In the genomic region with DNA sequence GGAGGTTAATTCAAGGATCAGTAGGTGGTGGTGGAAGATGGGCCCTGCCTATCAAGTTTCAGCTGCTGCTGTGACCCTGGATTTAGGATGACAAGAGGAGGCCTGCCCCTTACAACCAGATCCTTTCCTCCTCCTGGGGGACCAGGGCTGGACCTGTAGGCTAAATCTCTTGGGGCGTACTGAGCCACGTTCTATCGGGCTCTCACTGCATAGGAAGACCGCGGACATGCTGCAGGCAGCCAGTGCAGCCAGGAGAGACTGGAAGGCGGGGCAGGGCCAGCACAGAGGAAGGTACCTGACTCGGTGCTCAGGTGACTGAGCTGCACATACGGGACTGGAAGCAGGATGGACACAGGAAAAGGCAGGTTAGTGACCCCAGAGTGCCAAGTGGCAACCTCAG, we compare ENCODE assay signal across 24 cellular contexts. TPM values are rescaled to one million over a fixed set of nuclear protein-coding genes. Genes with fewer than 3 reads are reported as not detected.
DNase-seq lines count a peak whose midpoint lies in the region; ATAC-seq and TF ChIP-seq lines count a peak whose summit lies in the region.
"Had no signal": no experiment of that assay in that cellular context is flagged by ENCODE, and none has a peak within 500 bp of the region (broad histone marks: within the 10 kb centered on the region; RNA-seq: fewer than 3 reads in every experiment).

No MANE protein-coding gene starts in this region.

- no peaks in the 10 kb centered on the region for H3K79me2 ChIP-seq in H9 (ENCODE audit: insufficient read depth, low read length)

- peak overlapping the region; percentile 41 for H3K27ac Mint-ChIP-seq in activated CD4-positive, alpha-beta T cell treated with anti-CD3 and anti-CD28 coated beads, Interleukin-2, amount 10 ng/mL, durations not matched to agents 7 days and 5 days
- peak overlapping the region in 2 of 3 experiments; percentile 18 to 34; a peak in 1 of 7 replicates for H3K27ac Mint-ChIP-seq in H9
- peak overlapping the region in 1 of 7 donors; percentile 7 for H3K27ac Mint-ChIP-seq in CD14-positive monocyte
- H3K27ac Mint-ChIP-seq: B cell; CD4-positive, alpha-beta T cell; GM23338; HFFc6 had no signal

- H3K4me1 Mint-ChIP-seq in activated CD4-positive, alpha-beta T cell treated with anti-CD3 and anti-CD28 coated beads, Interleukin-2, amount 10 ng/mL, durations not matched to agents 7 days and 5 days: peaks cover 30% of the 10 kb centered on the region
- no peaks in the 10 kb centered on the region for H3K4me1 Mint-ChIP-seq in H9
- peaks cover 8% of the 10 kb centered on the region for H3K4me1 Mint-ChIP-seq in CD14-positive monocyte
- H3K4me1 Mint-ChIP-seq: B cell, GM23338 had no signal

- H3K9me3 ChIP-seq in H9 (ENCODE audit: control insufficient read depth, low read depth, low read length): no peaks in the 10 kb centered on the region
- H3K9me3 ChIP-seq: BLaER1, HAP-1 had no signal

- H2AFZ ChIP-seq in H9 (ENCODE audit: low read length): no peak overlapping the region
- H2AFZ ChIP-seq: GM23338 had no signal

- no peak for ATAC-seq in GM21576 (IDR thresholded peaks at IDR 0.05; ENCODE audit: unreplicated experiment)
- ATAC-seq: GM12878, GM23338 had no signal

- CTCF ChIA-PET in activated CD4-positive, alpha-beta T cell treated with anti-CD3 and anti-CD28 coated beads, Interleukin-2, amount 10 ng/mL, durations not matched to agents 7 days and 5 days (lab: Charles Lee): interaction anchor here (0.5 to 3.0 kb wide), 5 partner anchors 9 to 54 kb away, joined by 3 to 7 read pairs (median 4); a partner anchor contains a TSS

- no peak overlapping the region for H2BK15ac ChIP-seq in H9 (ENCODE audit: low read depth, low read length)

- no peak overlapping the region for H3K4ac ChIP-seq in H9 (ENCODE audit: low read depth, low read length)

- H4K5ac ChIP-seq in H9 (ENCODE audit: insufficient read length, low read depth, low read length): no peak overlapping the region

- H3K23me2 ChIP-seq in H9 (ENCODE audit: insufficient read length, low read depth, low read length, poor library complexity, severe bottlenecking): no peaks in the 10 kb centered on the region

- TF ChIP-seq CTCF in H9 (conservative IDR thresholded peaks at IDR 0.05): no peak
- no peak for TF ChIP-seq CTCF in CD14-positive monocyte (IDR thresholded peaks at IDR 0.05)

- no peak overlapping the region for H4K91ac ChIP-seq in H9 (ENCODE audit: insufficient read length, low read depth, low read length)

- H3K4me1 ChIP-seq in H9 (ENCODE audit: insufficient read depth, low read length): no peaks in the 10 kb centered on the region
- H3K4me1 ChIP-seq: HAP-1 had no signal

- no peak for DNase-seq in activated CD4-positive, alpha-beta T cell treated with anti-CD3 and anti-CD28 coated beads, Interleukin-2, amount 10 ng/mL, durations not matched to agents 7 days and 5 days
- no peak for DNase-seq in activated CD4-positive, alpha-beta T cell treated with anti-CD3 and anti-CD28 coated beads for 1 hour
- DNase-seq in H9 (no peak), mesenteric fat pad (ENCODE audit: low spot score) (peak; percentile 72), posterior vena cava (ENCODE audit: low spot score) (peak; percentile 37), CD14-positive monocyte (ENCODE audit: low spot score) (no peak), kidney tubule cell (ENCODE audit: low spot score) (no peak)
- DNase-seq: CD4-positive, alpha-beta T cell; CD8-positive, alpha-beta memory T cell; DMS 273 treated with DMSO at 0.1 percent for 48 hours; DMS79; EL; GDM1; HFFc6 had no signal

- H3K79me1 ChIP-seq in H9 (ENCODE audit: insufficient read depth, low read depth, low read length, poor library complexity, severe bottlenecking): no peaks in the 10 kb centered on the region

- POLR2A ChIA-PET in activated CD4-positive, alpha-beta T cell treated with anti-CD3 and anti-CD28 coated beads, Interleukin-2, amount 10 ng/mL, durations not matched to agents 7 days and 5 days (lab: Charles Lee): interaction anchor here (0.9 kb wide), 1 partner anchor 8 kb away, joined by 3 read pairs; a partner anchor contains a TSS

- no peaks in the 10 kb centered on the region for H4K20me1 ChIP-seq in H9 (ENCODE audit: control insufficient read depth, insufficient read depth, insufficient read length)
- H4K20me1 ChIP-seq: BLaER1 had no signal

- no CpG with 5 or more reads among the region's 8 CpGs for WGBS in H9 (ENCODE audit: extremely low coverage, insufficient read length, low lambda C conversion rate)

- H3K27me3 ChIP-seq in H9 (ENCODE audit: insufficient read depth, low read length): no peaks in the 10 kb centered on the region
- H3K27me3 ChIP-seq: BLaER1 had no signal

- peaks cover 32% of the 10 kb centered on the region for H3K36me3 Mint-ChIP-seq in activated CD4-positive, alpha-beta T cell treated with anti-CD3 and anti-CD28 coated beads, Interleukin-2, amount 10 ng/mL, durations not matched to agents 7 days and 5 days (ENCODE audit: low read depth)
- peaks cover 0 to 4% (median 0%) of the 10 kb centered on the region in 3 experiments; a peak in 1 of 7 replicates for H3K36me3 Mint-ChIP-seq in H9 (ENCODE audit: insufficient read depth in 1 of 3, low read depth in 3 of 3)
- H3K36me3 Mint-ChIP-seq in CD14-positive monocyte: peaks cover 31 to 48% of the 10 kb centered on the region in 2 donors

- H3K4me2 ChIP-seq in H9 (ENCODE audit: insufficient read depth, insufficient read length, low read length): no peak overlapping the region
- H3K4me2 ChIP-seq: BLaER1, GM23338 had no signal

- H2BK12ac ChIP-seq in H9 (ENCODE audit: insufficient read length, low read depth, low read length): no peak overlapping the region

- no peak overlapping the region for H3K4me3 Mint-ChIP-seq in activated CD4-positive, alpha-beta T cell treated with anti-CD3 and anti-CD28 coated beads, Interleukin-2, amount 10 ng/mL, durations not matched to agents 7 days and 5 days
- no peak overlapping the region for H3K4me3 Mint-ChIP-seq in H9
- no peak overlapping the region for H3K4me3 Mint-ChIP-seq in CD14-positive monocyte
- H3K4me3 Mint-ChIP-seq: B cell; CD4-positive, alpha-beta T cell; CD8-positive, alpha-beta memory T cell; GM23338; HFFc6 had no signal

- H3K18ac ChIP-seq in H9 (ENCODE audit: insufficient read length, low read depth, low read length): no peak overlapping the region

- H3K9me3 Mint-ChIP-seq in activated CD4-positive, alpha-beta T cell treated with anti-CD3 and anti-CD28 coated beads, Interleukin-2, amount 10 ng/mL, durations not matched to agents 7 days and 5 days: no peaks in the 10 kb centered on the region
- H3K9me3 Mint-ChIP-seq in H9 (no peaks in the 10 kb centered on the region), CD14-positive monocyte (peaks cover 0 to 2% (median 0%) of the 10 kb centered on the region in 7 donors)
- H3K9me3 Mint-ChIP-seq: CD4-positive, alpha-beta T cell; CD8-positive, alpha-beta memory T cell; GM23338; HFFc6 had no signal

- intact Hi-C loops in posterior vena cava (cut with DNase I): no loop called here
- intact Hi-C loops in CD14-positive monocyte (cut with micrococcal nuclease): no loop called here

- H3K14ac ChIP-seq in H9 (ENCODE audit: insufficient read depth, low read length): no peak overlapping the region

- no peak overlapping the region for H3K56ac ChIP-seq in H9 (ENCODE audit: insufficient read length, low read depth, low read length)

- no peak overlapping the region for H3K23ac ChIP-seq in H9 (ENCODE audit: insufficient read length, low read depth, low read length)

- no peak overlapping the region for H3T11ph ChIP-seq in H9 (ENCODE audit: low read length)

- H2BK20ac ChIP-seq in H9 (ENCODE audit: low read depth, low read length, poor library complexity, severe bottlenecking): no peak overlapping the region

- no peak overlapping the region for H2AK5ac ChIP-seq in H9 (ENCODE audit: insufficient read length, low read length)

- no peak overlapping the region for H4K8ac ChIP-seq in H9 (replicated peaks; ENCODE audit: insufficient read length, low read depth, low read length)

- no peak overlapping the region for H2BK120ac ChIP-seq in H9 (ENCODE audit: low read depth, low read length, poor library complexity, severe bottlenecking)

- no peak overlapping the region for H3K9ac ChIP-seq in H9 (ENCODE audit: extremely low read depth, insufficient read length, low read length)
- H3K9ac ChIP-seq: BLaER1 had no signal

- H3K27ac ChIP-seq in H9 (ENCODE audit: insufficient read length, low read depth, low read length): no peak overlapping the region
- H3K27ac ChIP-seq: 22Rv1, BLaER1, C4-2B had no signal

- H2BK5ac ChIP-seq in H9 (ENCODE audit: insufficient read length, low read length): no peak overlapping the region

- no peaks in the 10 kb centered on the region for H3K27me3 Mint-ChIP-seq in activated CD4-positive, alpha-beta T cell treated with anti-CD3 and anti-CD28 coated beads, Interleukin-2, amount 10 ng/mL, durations not matched to agents 7 days and 5 days
- H3K27me3 Mint-ChIP-seq in H9 (ENCODE audit: low read depth) (no peaks in the 10 kb centered on the region), CD14-positive monocyte (ENCODE audit: low read depth in 3 of 3) (peaks cover 0 to 1% (median 0%) of the 10 kb centered on the region in 3 donors)
- H3K27me3 Mint-ChIP-seq: B cell; CD4-positive, alpha-beta T cell; CD8-positive, alpha-beta memory T cell had no signal

RNA-seq across cellular contexts. Expression of a gene that starts 8.5 kb away (rescaled TPM):
- total RNA-seq in activated CD4-positive, alpha-beta T cell treated with anti-CD3 and anti-CD28 coated beads, Interleukin-2, amount 10 ng/mL, durations not matched to agents 7 days and 5 days: 10 to 100 TPM; 87.3 to 92.7 TPM
- 0.13 and 0.20 TPM in 2 replicates for total RNA-seq in H9 (2021)
- 0.64 TPM for total RNA-seq in mesenteric fat pad
- under 1 TPM; 0.38 to 0.46 TPM for total RNA-seq in posterior vena cava
- under 1 TPM; 0.16 to 0.17 TPM for polyA plus RNA-seq in CD14-positive monocyte
- total RNA-seq: GM23338, H4, HFFc6 had no signal
- polyA plus RNA-seq: AG04450 had no signal

RNA-seq across cellular contexts. Expression of a gene that starts 48.9 kb away (rescaled TPM):
- total RNA-seq in activated CD4-positive, alpha-beta T cell treated with anti-CD3 and anti-CD28 coated beads, Interleukin-2, amount 10 ng/mL, durations not matched to agents 7 days and 5 days: 10 to 100 TPM; 87.9 to 97.0 TPM
- total RNA-seq in H9 (2021): 96.5 and 111 TPM in 2 replicates
- 109 TPM for total RNA-seq in mesenteric fat pad
- total RNA-seq in posterior vena cava: 10 to 100 TPM; 50.0 to 56.0 TPM
- polyA plus RNA-seq in CD14-positive monocyte: 100 to 1,000 TPM; 757 to 790 TPM

Comparison
In these comparisons a context has a peak if more than half of its experiments do, and no peak if none do; other contexts are left out.
1. DNase-seq: peak in mesenteric fat pad (single experiment) and posterior vena cava (single experiment); none in activated CD4-positive, alpha-beta T cell treated with anti-CD3 and anti-CD28 coated beads, Interleukin-2, amount 10 ng/mL, durations not matched to agents 7 days and 5 days (single experiment), activated CD4-positive, alpha-beta T cell treated with anti-CD3 and anti-CD28 coated beads for 1 hour (single experiment), H9 (single experiment), CD14-positive monocyte (single experiment) and kidney tubule cell (single experiment).
2. RNA of a gene that starts 8.5 kb away (total RNA-seq): 87.3 to 92.7 TPM in activated CD4-positive, alpha-beta T cell treated with anti-CD3 and anti-CD28 coated beads, Interleukin-2, amount 10 ng/mL, durations not matched to agents 7 days and 5 days; 0.64 TPM in mesenteric fat pad (single experiment), 0.38 to 0.46 TPM in posterior vena cava and 0.13 to 0.20 TPM in H9; every median in the first group is over 10 times any median in the second.